10 cellular contexts compared by ENCODE assay signal in the genomic region with DNA sequence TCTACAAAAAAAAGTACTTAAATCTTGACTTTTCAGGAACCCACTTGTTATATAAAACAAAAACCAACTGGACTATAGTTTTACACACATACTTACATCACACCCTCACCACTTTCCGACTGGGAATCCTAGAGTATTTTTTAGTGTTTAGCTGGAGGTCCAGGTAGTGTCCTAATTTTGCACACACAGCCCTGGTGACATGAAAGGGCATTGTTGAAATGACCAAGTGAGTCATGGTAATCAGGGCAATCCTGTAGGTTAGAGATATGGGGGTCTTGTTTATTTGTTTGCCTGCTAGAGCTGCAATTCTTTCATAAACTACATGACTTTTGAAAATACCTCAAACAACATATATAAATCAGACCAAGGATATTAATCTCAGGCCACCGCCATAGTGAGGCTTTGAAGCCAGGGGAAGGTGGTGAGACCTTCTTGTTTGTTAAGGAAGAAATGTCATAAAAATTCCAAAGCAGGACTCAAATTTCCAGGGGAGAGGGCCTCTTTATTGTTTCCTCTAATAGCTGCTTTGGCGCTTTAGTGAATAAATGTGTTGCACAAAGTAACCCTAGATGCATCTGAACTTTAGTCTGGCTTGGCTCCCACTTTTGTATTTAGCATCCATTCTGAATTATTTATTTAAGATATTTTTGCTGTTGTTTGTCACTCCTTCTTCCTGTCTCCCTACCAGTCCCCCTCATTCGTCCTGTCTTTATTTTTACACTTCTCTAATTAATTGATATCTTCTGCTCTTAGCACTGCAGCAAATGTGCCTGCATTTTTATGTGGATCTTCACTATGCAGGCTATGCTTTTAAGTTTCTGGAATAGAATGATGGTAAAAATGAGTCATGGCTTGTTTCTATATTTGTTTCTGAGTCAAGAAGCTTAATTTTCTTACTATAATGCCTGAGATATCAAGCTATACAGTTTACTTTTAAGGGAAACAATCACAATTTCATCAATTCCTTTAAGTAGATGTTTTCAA.
A peak's percentile ranks its signal among the peaks of the same experiment; 100 is the strongest.
DNase-seq lines count a peak whose midpoint lies in the region; FAIRE-seq and TF ChIP-seq lines count a peak whose summit lies in the region.
"Had no signal": no experiment of that assay in that cellular context is flagged by ENCODE, and none has a peak within 500 bp of the region (broad histone marks: within the 10 kb centered on the region; RNA-seq: fewer than 3 reads in every experiment).

No MANE protein-coding gene starts in this region.

- H3K4me1 ChIP-seq in keratinocyte (ENCODE audit: control insufficient read depth, extremely low read depth, insufficient read depth, low read length) (peaks cover 49% of the 10 kb centered on the region), thymus (ENCODE audit: control insufficient read depth, insufficient read depth, low read length) (no peaks in the 10 kb centered on the region)

- FAIRE-seq in keratinocyte (lab: Jason Lieb, UNC) = no peak
- FAIRE-seq: colon had no signal

- H3K4me1 Mint-ChIP-seq in activated naive CD8-positive, alpha-beta T cell treated with anti-CD3 and anti-CD28 coated beads for 36 hours = peaks cover 50% of the 10 kb centered on the region

- H3K9me3 Mint-ChIP-seq in activated naive CD8-positive, alpha-beta T cell treated with anti-CD3 and anti-CD28 coated beads for 36 hours = no peaks in the 10 kb centered on the region

- H3K79me2 ChIP-seq in keratinocyte (ENCODE audit: control insufficient read depth, insufficient read depth, low read length) = no peaks in the 10 kb centered on the region

- H3K9me3 ChIP-seq in keratinocyte (ENCODE audit: control insufficient read depth, low read depth, low read length) (no peaks in the 10 kb centered on the region), thymus (ENCODE audit: control insufficient read depth) (no peaks in the 10 kb centered on the region)

- H3K27me3 ChIP-seq in keratinocyte (ENCODE audit: control insufficient read depth, extremely low read depth, insufficient read depth, low read length) = no peaks in the 10 kb centered on the region
- no peaks in the 10 kb centered on the region for H3K27me3 ChIP-seq in thymus (ENCODE audit: control insufficient read depth, insufficient read depth)

- H3K36me3 ChIP-seq in keratinocyte (ENCODE audit: control insufficient read depth in 2 of 2, extremely low read depth in 1 of 2, insufficient read depth in 2 of 2, low read length in 2 of 2) = no peaks in the 10 kb centered on the region
- H3K36me3 ChIP-seq in thymus (ENCODE audit: control insufficient read depth, insufficient read depth) = no peaks in the 10 kb centered on the region

- H3K9me1 ChIP-seq in keratinocyte (ENCODE audit: control insufficient read depth, extremely low read depth, insufficient read depth, low read length) = no peaks in the 10 kb centered on the region

- H3K27ac ChIP-seq in keratinocyte (ENCODE audit: control insufficient read depth, insufficient read depth, low read length) (peak overlapping the region; percentile 56), thymus (ENCODE audit: low read depth) (peak overlapping the region; percentile 53)

- no peaks in the 10 kb centered on the region for H3K27me3 Mint-ChIP-seq in activated naive CD8-positive, alpha-beta T cell treated with anti-CD3 and anti-CD28 coated beads for 36 hours

- no peaks in the 10 kb centered on the region for H3K36me3 Mint-ChIP-seq in activated naive CD8-positive, alpha-beta T cell treated with anti-CD3 and anti-CD28 coated beads for 36 hours

- dilution Hi-C loops in keratinocyte (cut with MboI; ENCODE audit: extremely low pct_ligation_motif_present, low sequenced_read_pairs) = no loop called here

- H4K20me1 ChIP-seq in keratinocyte (ENCODE audit: control insufficient read depth, extremely low read depth, insufficient read depth, low read length) = no peaks in the 10 kb centered on the region

- peak overlapping the region; percentile 9 for H3K4me2 ChIP-seq in keratinocyte (ENCODE audit: control insufficient read depth, extremely low read depth, insufficient read depth, low read depth, low read length)

- H3K27ac Mint-ChIP-seq in activated naive CD8-positive, alpha-beta T cell treated with anti-CD3 and anti-CD28 coated beads for 36 hours = peak overlapping the region; percentile 4

- TF ChIP-seq CTCF in keratinocyte (optimal IDR thresholded peaks at IDR 0.05 in 1 of 3, IDR thresholded peaks at IDR 0.05 in 1 of 3, conservative IDR thresholded peaks at IDR 0.05 in 1 of 3; ENCODE audit: extremely low read depth in 1 of 3, insufficient read depth in 2 of 3, low read length in 3 of 3) = no peak

- peak; percentile 21 for DNase-seq in DMS79 treated with DMSO at 0.1 percent for 48 hours (lab: John Stamatoyannopoulos, UW)
- DNase-seq in DMS79 (lab: John Stamatoyannopoulos, UW) = no peak
- DNase-seq in activated naive CD8-positive, alpha-beta T cell treated with anti-CD3 and anti-CD28 coated beads for 36 hours = no peak
- no peak for DNase-seq in keratinocyte (ENCODE audit: low read depth, low spot score)
- DNase-seq in NCI-H2107 (lab: John Stamatoyannopoulos, UW) = no peak
- no peak for DNase-seq in NCI-H446 (lab: John Stamatoyannopoulos, UW)
- no peak for DNase-seq in retina
- DNase-seq: NCI-H774 had no signal

- no peak overlapping the region for H3K4me3 Mint-ChIP-seq in activated naive CD8-positive, alpha-beta T cell treated with anti-CD3 and anti-CD28 coated beads for 36 hours

- no peak overlapping the region for H2AFZ ChIP-seq in keratinocyte (ENCODE audit: control insufficient read depth, low read length)

- 93% methylated on average over 4 of the region's 4 CpGs for WGBS in thymus

- H3K4me3 ChIP-seq in keratinocyte (ENCODE audit: control insufficient read depth in 2 of 3, extremely low read depth in 1 of 3, insufficient read depth in 2 of 3, low read depth in 1 of 3, low read length in 3 of 3) (no peak overlapping the region), thymus (ENCODE audit: low read length) (no peak overlapping the region)

- peak overlapping the region; percentile 24 for H3K9ac ChIP-seq in keratinocyte (ENCODE audit: control insufficient read depth, extremely low read depth, insufficient read depth, low read length)
